1 cellular context compared by ENCODE assay signal in the genomic region with DNA sequence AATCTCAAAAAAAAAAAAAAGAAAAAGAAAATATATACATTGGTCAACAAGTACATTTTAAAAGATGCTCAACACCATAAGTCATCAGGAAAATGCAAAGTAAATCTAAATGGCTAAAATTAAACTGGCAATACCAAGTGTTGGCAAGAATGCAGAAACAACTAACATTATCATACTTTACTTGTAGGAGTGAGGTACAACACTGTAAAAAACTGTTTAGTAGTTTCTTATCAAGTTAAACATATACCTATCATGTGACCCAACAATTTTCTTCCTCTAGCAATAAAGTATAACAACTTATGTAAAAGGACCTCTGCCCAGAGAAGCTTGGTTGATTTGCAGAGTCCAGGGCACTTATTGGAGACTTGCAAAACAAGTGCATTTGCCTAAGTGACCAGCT.
TF ChIP-seq lines count a peak whose summit lies in the region.

No MANE protein-coding gene starts in this region.

TF ChIP-seq in K562, 482 proteins besides CTCF, POLR2A, EP300 and RAD21 (continued from another document):
- TF ChIP-seq, protein P1, sequence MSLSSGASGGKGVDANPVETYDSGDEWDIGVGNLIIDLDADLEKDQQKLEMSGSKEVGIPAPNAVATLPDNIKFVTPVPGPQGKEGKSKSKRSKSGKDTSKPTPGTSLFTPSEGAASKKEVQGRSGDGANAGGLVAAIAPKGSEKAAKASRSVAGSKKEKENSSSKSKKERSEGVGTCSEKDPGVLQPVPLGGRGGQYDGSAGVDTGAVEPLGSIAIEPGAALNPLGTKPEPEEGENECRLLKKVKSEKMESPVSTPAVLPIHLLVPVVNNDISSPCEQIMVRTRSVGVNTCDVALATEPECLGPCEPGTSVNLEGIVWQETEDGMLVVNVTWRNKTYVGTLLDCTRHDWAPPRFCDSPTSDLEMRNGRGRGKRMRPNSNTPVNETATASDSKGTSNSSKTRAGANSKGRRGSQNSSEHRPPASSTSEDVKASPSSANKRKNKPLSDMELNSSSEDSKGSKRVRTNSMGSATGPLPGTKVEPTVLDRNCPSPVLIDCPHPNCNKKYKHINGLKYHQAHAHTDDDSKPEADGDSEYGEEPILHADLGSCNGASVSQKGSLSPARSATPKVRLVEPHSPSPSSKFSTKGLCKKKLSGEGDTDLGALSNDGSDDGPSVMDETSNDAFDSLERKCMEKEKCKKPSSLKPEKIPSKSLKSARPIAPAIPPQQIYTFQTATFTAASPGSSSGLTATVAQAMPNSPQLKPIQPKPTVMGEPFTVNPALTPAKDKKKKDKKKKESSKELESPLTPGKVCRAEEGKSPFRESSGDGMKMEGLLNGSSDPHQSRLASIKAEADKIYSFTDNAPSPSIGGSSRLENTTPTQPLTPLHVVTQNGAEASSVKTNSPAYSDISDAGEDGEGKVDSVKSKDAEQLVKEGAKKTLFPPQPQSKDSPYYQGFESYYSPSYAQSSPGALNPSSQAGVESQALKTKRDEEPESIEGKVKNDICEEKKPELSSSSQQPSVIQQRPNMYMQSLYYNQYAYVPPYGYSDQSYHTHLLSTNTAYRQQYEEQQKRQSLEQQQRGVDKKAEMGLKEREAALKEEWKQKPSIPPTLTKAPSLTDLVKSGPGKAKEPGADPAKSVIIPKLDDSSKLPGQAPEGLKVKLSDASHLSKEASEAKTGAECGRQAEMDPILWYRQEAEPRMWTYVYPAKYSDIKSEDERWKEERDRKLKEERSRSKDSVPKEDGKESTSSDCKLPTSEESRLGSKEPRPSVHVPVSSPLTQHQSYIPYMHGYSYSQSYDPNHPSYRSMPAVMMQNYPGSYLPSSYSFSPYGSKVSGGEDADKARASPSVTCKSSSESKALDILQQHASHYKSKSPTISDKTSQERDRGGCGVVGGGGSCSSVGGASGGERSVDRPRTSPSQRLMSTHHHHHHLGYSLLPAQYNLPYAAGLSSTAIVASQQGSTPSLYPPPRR (CRISPR knock-in tag; IDR thresholded peaks at IDR 0.05; ENCODE audit: borderline replicate concordance), result no peak
- no peak for TF ChIP-seq KLF6 (CRISPR knock-in tag; IDR thresholded peaks at IDR 0.05; ENCODE audit: borderline replicate concordance)
- TF ChIP-seq NUFIP1 (IDR thresholded peaks at IDR 0.05; ENCODE audit: partially characterized antibody), result no peak
- TF ChIP-seq, protein P2, sequence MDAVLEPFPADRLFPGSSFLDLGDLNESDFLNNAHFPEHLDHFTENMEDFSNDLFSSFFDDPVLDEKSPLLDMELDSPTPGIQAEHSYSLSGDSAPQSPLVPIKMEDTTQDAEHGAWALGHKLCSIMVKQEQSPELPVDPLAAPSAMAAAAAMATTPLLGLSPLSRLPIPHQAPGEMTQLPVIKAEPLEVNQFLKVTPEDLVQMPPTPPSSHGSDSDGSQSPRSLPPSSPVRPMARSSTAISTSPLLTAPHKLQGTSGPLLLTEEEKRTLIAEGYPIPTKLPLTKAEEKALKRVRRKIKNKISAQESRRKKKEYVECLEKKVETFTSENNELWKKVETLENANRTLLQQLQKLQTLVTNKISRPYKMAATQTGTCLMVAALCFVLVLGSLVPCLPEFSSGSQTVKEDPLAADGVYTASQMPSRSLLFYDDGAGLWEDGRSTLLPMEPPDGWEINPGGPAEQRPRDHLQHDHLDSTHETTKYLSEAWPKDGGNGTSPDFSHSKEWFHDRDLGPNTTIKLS (IDR thresholded peaks at IDR 0.05; ENCODE audit: borderline replicate concordance, low read depth), result no peak
- no peak for TF ChIP-seq ZNF143 (CRISPR knock-in tag; IDR thresholded peaks at IDR 0.05)
- no peak for TF ChIP-seq RBBP5 (IDR thresholded peaks at IDR 0.05; ENCODE audit: borderline replicate concordance, insufficient read depth, low read length, poor library complexity, severe bottlenecking)
- TF ChIP-seq ZNF79 (CRISPR knock-in tag; IDR thresholded peaks at IDR 0.05; ENCODE audit: low read depth), result no peak
- no peak for TF ChIP-seq KLF10 (CRISPR knock-in tag; IDR thresholded peaks at IDR 0.05)
- TF ChIP-seq ZNF124 (CRISPR knock-in tag; IDR thresholded peaks at IDR 0.05), result no peak
- no peak for TF ChIP-seq ZNF316 (IDR thresholded peaks at IDR 0.05)
- TF ChIP-seq NRF1 (conservative IDR thresholded peaks at IDR 0.05 in 1 of 2, IDR thresholded peaks at IDR 0.05 in 1 of 2), result no peak
- TF ChIP-seq RBM39 (optimal IDR thresholded peaks at IDR 0.05; ENCODE audit: low read depth, low read length), result no peak
TF ChIP-seq in K562: peak in this region for 5.
